13 cellular contexts compared by ENCODE assay signal in genomic region chr20:20362774-20363435, GRCh38. TPM values are rescaled to one million over a fixed set of nuclear protein-coding genes. Genes with fewer than 3 reads are reported as not detected.
DNase-seq lines count a peak whose midpoint lies in the region; ATAC-seq lines count a peak whose summit lies in the region.
"Had no signal": no experiment of that assay in that cellular context is flagged by ENCODE, and none has a peak within 500 bp of the region (broad histone marks: within the 10 kb centered on the region; RNA-seq: fewer than 3 reads in every experiment).

No MANE protein-coding gene starts in this region.

- H3K4me3 ChIP-seq in mesendoderm (ENCODE audit: low read length) = no peak overlapping the region

- in situ Hi-C loops in G401 (cut with HindIII; ENCODE audit: low sequenced_read_pairs) = no loop called here

- no CpG with 5 or more reads among the region's 17 CpGs for WGBS in mesendoderm (ENCODE audit: extremely low coverage, insufficient coverage, low lambda C conversion rate)

- DNase-seq in G401 (ENCODE audit: low spot score) = peak; percentile 81
- peak; percentile 90 for DNase-seq in NCI-H1436 (lab: John Stamatoyannopoulos, UW)
- peak; percentile 30 for DNase-seq in RPMI8226
- DNase-seq in mesendoderm = peak; percentile 81
- DNase-seq in AG08395 (ENCODE audit: low spot score) = no peak
- no peak for DNase-seq in T1000 (lab: John Stamatoyannopoulos, UW)
- no peak for DNase-seq in HuH-7.5 (ENCODE audit: low spot score)
- DNase-seq: activated naive CD8-positive, alpha-beta T cell treated with anti-CD3 and anti-CD28 coated beads, Interleukin-2, amount 10 ng/mL, durations not matched to agents 7 days and 5 days; transverse colon had no signal

- H4K5ac ChIP-seq in mesendoderm (ENCODE audit: low read length) = no peak overlapping the region

- H3K36me3 ChIP-seq in mesendoderm (ENCODE audit: control insufficient read depth, insufficient read depth, low read length) = no peaks in the 10 kb centered on the region
- H3K36me3 ChIP-seq: transverse colon had no signal

- H3K4me2 ChIP-seq in mesendoderm (ENCODE audit: low read length) = no peak overlapping the region

- H3K4ac ChIP-seq in mesendoderm (ENCODE audit: low read depth, low read length) = no peak overlapping the region

- no peak overlapping the region for H4K8ac ChIP-seq in mesendoderm (ENCODE audit: low read depth, low read length)

- H3K23ac ChIP-seq in mesendoderm (ENCODE audit: low read length) = no peak overlapping the region

- H3K56ac ChIP-seq in mesendoderm (ENCODE audit: low read length) = no peak overlapping the region

- H3K27ac ChIP-seq in mesendoderm (ENCODE audit: low read depth, low read length) = no peak overlapping the region
- H3K27ac ChIP-seq: transverse colon had no signal

- H3K79me1 ChIP-seq in mesendoderm (ENCODE audit: low read length) = no peaks in the 10 kb centered on the region

- no peak overlapping the region for H3K18ac ChIP-seq in mesendoderm (ENCODE audit: low read length)

- H2BK120ac ChIP-seq in mesendoderm (ENCODE audit: low read depth, low read length) = no peak overlapping the region

- H3K9ac ChIP-seq in mesendoderm (ENCODE audit: low read length) = no peak overlapping the region

- no peak overlapping the region for H2BK15ac ChIP-seq in mesendoderm (replicated peaks; ENCODE audit: low read depth)

- peaks cover 53% of the 10 kb centered on the region for H3K27me3 ChIP-seq in mesendoderm (ENCODE audit: insufficient read depth, low read length, poor library complexity)

- H3K79me2 ChIP-seq in mesendoderm (ENCODE audit: control insufficient read depth, insufficient read depth, low read length) = no peaks in the 10 kb centered on the region

- no peak overlapping the region for H2BK5ac ChIP-seq in mesendoderm (ENCODE audit: low read length)

- no peak for ATAC-seq in GM21447 (IDR thresholded peaks at IDR 0.05; ENCODE audit: unreplicated experiment)
- ATAC-seq: HCT116 had no signal

- H3K4me1 ChIP-seq in mesendoderm (ENCODE audit: control insufficient read depth, low read depth, low read length) = no peaks in the 10 kb centered on the region

- no peak overlapping the region for H2AK5ac ChIP-seq in mesendoderm (ENCODE audit: low read length)

RNA-seq across cellular contexts. Expression of gene INSM1, which starts 5.0 kb away (rescaled TPM):
- total RNA-seq in G401 (2014; rRNA removed; shearing (Covaris generic)) = not detected in 2 replicates
- 0.01 TPM for polyA plus RNA-seq in mesendoderm (2013, experiment 1 of 2)
- polyA plus RNA-seq in mesendoderm (2013, experiment 2 of 2) = 0.01 TPM
- total RNA-seq: activated naive CD8-positive, alpha-beta T cell treated with anti-CD3 and anti-CD28 coated beads, Interleukin-2, amount 10 ng/mL, durations not matched to agents 7 days and 5 days; epithelial cell of proximal tubule; lung microvascular endothelial cell had no signal

Comparison
In these comparisons a context has a peak if more than half of its experiments do, and no peak if none do; other contexts are left out.
1. DNase-seq: peak in G401 (single experiment), NCI-H1436 (single experiment), RPMI8226 (single experiment) and mesendoderm (single experiment); none in AG08395 (single experiment), T1000 (single experiment) and HuH-7.5 (single experiment).